ENCODE assay signal across 8 cellular contexts in genomic region chr9:134067904-134068741, GRCh38. TPM values are rescaled to one million over a fixed set of nuclear protein-coding genes. Genes with fewer than 3 reads are reported as not detected.
DNase-seq lines count a peak whose midpoint lies in the region; ATAC-seq and TF ChIP-seq lines count a peak whose summit lies in the region.

Gene BRD3, minus strand, starts transcription at chr9:134068026. Its CDS starts 14,549 bp downstream, at chr9:134053477.

- ATAC-seq in HG03439 (IDR thresholded peaks at IDR 0.05; ENCODE audit: unreplicated experiment), result peak; percentile 65
- ATAC-seq in right lobe of liver, result peak; percentile 78 to 86 (median 82)

- peaks cover 14% of the 10 kb centered on the region for H3K27me3 ChIP-seq in BJ (ENCODE audit: control insufficient read depth, insufficient read depth, low read length)
- no peaks in the 10 kb centered on the region for H3K27me3 ChIP-seq in right lobe of liver

- peaks cover 0 to 18% (median 0%) of the 10 kb centered on the region in 4 donors for H3K4me1 ChIP-seq in right lobe of liver

- DNase-seq in BJ (ENCODE audit: low read depth) (peak; percentile 28), NCI-H524 (lab: John Stamatoyannopoulos, UW) (peak; percentile 78 to 94), dermis blood vessel endothelial cell (peak; percentile 90), right lobe of liver (peak; percentile 89 to 91 (median 89))
- peak; percentile 77 for DNase-seq in activated CD4-positive, alpha-beta T cell treated with anti-CD3 and anti-CD28 coated beads, Interleukin-2, amount 50 U/mL, for 1 hour
- DNase-seq in stimulated activated CD4-positive, alpha-beta T cell treated with anti-CD3 and anti-CD28 coated beads, Interleukin-4, amount 100 ng/mL, for 24 hours, result peak; percentile 78

- TF ChIP-seq POLR2A in GM19193 (IDR thresholded peaks at IDR 0.05; ENCODE audit: extremely low read depth, insufficient read depth, insufficient read length) (peak; percentile 51), right lobe of liver (IDR thresholded peaks at IDR 0.05) (peak; percentile 81)

- H3K27ac ChIP-seq in right lobe of liver, result peak within 1 kb of the TSS; percentile 84 to 97 (median 94)

- intact Hi-C loops in right lobe of liver (cut with DNase I), result no loop called here

- CTCF ChIA-PET in BJ (lab: Yijun Ruan, JAX), result no interaction called here

- H3K9me3 ChIP-seq in right lobe of liver, result no peaks in the 10 kb centered on the region

- TF ChIP-seq CTCF in BJ (IDR thresholded peaks at IDR 0.05; ENCODE audit: insufficient read depth, low read depth, low read length) (no peak), right lobe of liver (IDR thresholded peaks at IDR 0.05) (no peak)

- H3K36me3 ChIP-seq in BJ (ENCODE audit: control insufficient read depth, insufficient read depth, low read length) (no peaks in the 10 kb centered on the region), right lobe of liver (no peaks in the 10 kb centered on the region)

- H3K4me3 ChIP-seq in BJ (ENCODE audit: low read depth, low read length) (peak within 1 kb of the TSS; percentile 74), right lobe of liver (peak within 1 kb of the TSS; percentile 75 to 95 (median 79))

- POLR2A ChIA-PET in BJ (lab: Charles Lee), result no interaction called here

- WGBS in right lobe of liver (ENCODE audit: insufficient coverage, low coverage, low lambda C conversion rate, missing lambda C conversion rate), result no CpG with 5 or more reads among the region's 131 CpGs

RNA-seq across cellular contexts. Expression of gene BRD3, which starts in this region (rescaled TPM):
- 5.1 and 6.6 TPM in 2 replicates for polyA plus RNA-seq in BJ (2011; rRNA removed)
- 10.6 and 14.8 TPM in 2 replicates for polyA minus RNA-seq in BJ (2011; rRNA and poly(A)+ RNA removed)
- total RNA-seq in dermis blood vessel endothelial cell (12.1 and 22.0 TPM in 2 replicates), right lobe of liver (10 to 100 TPM; 10.7 to 25.4 (median 21.1) TPM)

Comparison
In these comparisons a context has a peak if more than half of its experiments do, and no peak if none do; other contexts are left out.
1. Peak in every context shown above with its lines: DNase-seq, ATAC-seq, H3K4me3 ChIP-seq and H3K27ac ChIP-seq.
2. DNase-seq: peak in every context shown above with its lines; median percentile 90 in dermis blood vessel endothelial cell; 89 in right lobe of liver; 86 in NCI-H524; 78 in stimulated activated CD4-positive, alpha-beta T cell treated with anti-CD3 and anti-CD28 coated beads, Interleukin-4, amount 100 ng/mL, for 24 hours; 77 in activated CD4-positive, alpha-beta T cell treated with anti-CD3 and anti-CD28 coated beads, Interleukin-2, amount 50 U/mL, for 1 hour; 28 in BJ.